Comparison of ENCODE assay signal across 8 cellular contexts in the genomic region with DNA sequence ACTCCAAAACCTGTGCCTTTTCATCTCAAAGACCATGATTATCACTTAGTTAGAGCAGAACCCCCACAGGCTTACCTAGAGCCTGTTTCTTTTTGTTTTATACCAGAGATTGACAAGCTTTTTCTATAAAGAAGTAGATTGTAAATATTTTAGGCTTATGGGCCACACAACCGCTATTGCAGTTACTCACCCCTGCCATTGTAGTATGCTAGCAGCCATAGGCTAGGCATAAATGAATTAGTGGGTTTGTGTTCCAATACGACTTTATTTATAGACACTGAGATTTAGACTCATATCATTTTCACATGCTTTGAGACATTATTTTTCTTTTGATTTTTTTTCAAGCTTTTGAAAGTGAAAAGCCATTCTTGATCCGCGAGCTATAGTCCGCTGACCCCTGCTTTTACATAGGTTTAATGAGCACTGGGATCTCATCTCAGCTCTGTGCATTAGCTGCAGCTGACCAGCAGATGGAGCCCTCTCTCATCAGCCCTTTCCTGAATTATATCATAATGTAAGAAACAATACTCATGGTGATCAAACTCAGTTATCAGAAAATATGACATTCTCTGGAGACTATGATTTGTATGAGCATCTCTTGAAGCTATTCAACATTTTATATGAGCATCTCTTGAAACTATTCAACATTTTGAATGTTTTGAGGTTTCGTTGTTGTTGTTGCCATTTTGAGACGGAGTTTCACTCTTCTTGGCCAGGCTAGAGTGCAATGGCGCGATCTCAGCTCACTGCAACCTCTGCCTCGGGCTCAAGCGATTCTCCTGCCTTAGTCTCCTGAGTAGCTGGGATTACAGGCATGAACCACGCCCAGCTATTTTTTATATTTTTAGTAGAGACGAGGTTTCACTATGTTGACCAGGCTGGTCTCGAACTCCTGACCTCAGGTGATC.
A peak's percentile ranks its signal among the peaks of the same experiment; 100 is the strongest.
DNase-seq lines count a peak whose midpoint lies in the region; ATAC-seq and TF ChIP-seq lines count a peak whose summit lies in the region.

No MANE protein-coding gene starts in this region.

- no peaks in the 10 kb centered on the region for H3K9me3 Mint-ChIP-seq in activated CD8-positive, alpha-beta memory T cell treated with anti-CD3 and anti-CD28 coated beads, Interleukin-2, amount 10 ng/mL, durations not matched to agents 7 days and 5 days (ENCODE audit: low read depth)
- H3K9me3 Mint-ChIP-seq in osteocyte (ENCODE audit: unreplicated experiment), result no peaks in the 10 kb centered on the region

- H3K27ac Mint-ChIP-seq in activated CD8-positive, alpha-beta memory T cell treated with anti-CD3 and anti-CD28 coated beads, Interleukin-2, amount 10 ng/mL, durations not matched to agents 7 days and 5 days, result no peak overlapping the region
- no peak overlapping the region for H3K27ac Mint-ChIP-seq in osteocyte (ENCODE audit: unreplicated experiment)

- DNase-seq in activated CD4-positive, CD25-positive, alpha-beta regulatory T cell treated with anti-CD3 and anti-CD28 coated beads, Interleukin-2, amount 50 U/mL, for 72 hours, result peak; percentile 36
- DNase-seq in NCI-H446 treated with DMSO at 0.1 percent for 48 hours (lab: John Stamatoyannopoulos, UW) (peak; percentile 12), fibroblast of mammary gland (ENCODE audit: low read depth) (peak; percentile 49), osteocyte (ENCODE audit: extremely low spot score, unreplicated experiment) (no peak), 8988T (no peak)
- peak; percentile 55 for DNase-seq in activated CD8-positive, alpha-beta memory T cell treated with anti-CD3 and anti-CD28 coated beads, Interleukin-2, amount 10 ng/mL, durations not matched to agents 7 days and 5 days

- H3K36me3 Mint-ChIP-seq in activated CD8-positive, alpha-beta memory T cell treated with anti-CD3 and anti-CD28 coated beads, Interleukin-2, amount 10 ng/mL, durations not matched to agents 7 days and 5 days, result no peaks in the 10 kb centered on the region
- no peaks in the 10 kb centered on the region for H3K36me3 Mint-ChIP-seq in osteocyte (ENCODE audit: unreplicated experiment)

- no peaks in the 10 kb centered on the region for H3K27me3 Mint-ChIP-seq in activated CD8-positive, alpha-beta memory T cell treated with anti-CD3 and anti-CD28 coated beads, Interleukin-2, amount 10 ng/mL, durations not matched to agents 7 days and 5 days
- H3K27me3 Mint-ChIP-seq in osteocyte (ENCODE audit: unreplicated experiment), result no peaks in the 10 kb centered on the region

- ATAC-seq in activated CD4-positive, CD25-positive, alpha-beta regulatory T cell treated with anti-CD3 and anti-CD28 coated beads, Interleukin-2, amount 50 U/mL, for 24 hours, result no peak
- peak; percentile 64 for ATAC-seq in HG02678 (IDR thresholded peaks at IDR 0.05; ENCODE audit: unreplicated experiment)
- ATAC-seq in activated CD8-positive, alpha-beta memory T cell treated with anti-CD3 and anti-CD28 coated beads, Interleukin-2, amount 10 ng/mL, durations not matched to agents 7 days and 5 days, result peak; percentile 65

- CTCF ChIA-PET in activated CD8-positive, alpha-beta memory T cell treated with anti-CD3 and anti-CD28 coated beads, Interleukin-2, amount 10 ng/mL, durations not matched to agents 7 days and 5 days (lab: Charles Lee), result interaction anchor here (0.7 to 4.6 kb wide), 17 partner anchors 8 to 824 kb away, joined by 3 to 31 read pairs (median 4); no protein-coding TSS in a partner anchor

- H3K4me1 Mint-ChIP-seq in activated CD8-positive, alpha-beta memory T cell treated with anti-CD3 and anti-CD28 coated beads, Interleukin-2, amount 10 ng/mL, durations not matched to agents 7 days and 5 days, result no peaks in the 10 kb centered on the region
- no peaks in the 10 kb centered on the region for H3K4me1 Mint-ChIP-seq in osteocyte (ENCODE audit: unreplicated experiment)

- TF ChIP-seq CTCF in fibroblast of mammary gland (conservative IDR thresholded peaks at IDR 0.05; ENCODE audit: control insufficient read depth, insufficient read depth, low read depth, low read length) (peak; percentile 98), osteocyte (IDR thresholded peaks at IDR 0.05) (peak; percentile 96)

- no peak overlapping the region for H3K4me3 ChIP-seq in fibroblast of mammary gland (ENCODE audit: control insufficient read depth, low read depth, low read length)

- no peak overlapping the region for H3K4me3 Mint-ChIP-seq in activated CD8-positive, alpha-beta memory T cell treated with anti-CD3 and anti-CD28 coated beads, Interleukin-2, amount 10 ng/mL, durations not matched to agents 7 days and 5 days
- H3K4me3 Mint-ChIP-seq in osteocyte (ENCODE audit: unreplicated experiment), result no peak overlapping the region

Comparison
In these comparisons a context has a peak if more than half of its experiments do, and no peak if none do; other contexts are left out.
1. DNase-seq: peak in activated CD4-positive, CD25-positive, alpha-beta regulatory T cell treated with anti-CD3 and anti-CD28 coated beads, Interleukin-2, amount 50 U/mL, for 72 hours (single experiment), NCI-H446 treated with DMSO at 0.1 percent for 48 hours (single experiment), activated CD8-positive, alpha-beta memory T cell treated with anti-CD3 and anti-CD28 coated beads, Interleukin-2, amount 10 ng/mL, durations not matched to agents 7 days and 5 days (single experiment) and fibroblast of mammary gland (single experiment); none in osteocyte (single experiment) and 8988T (single experiment).
2. ATAC-seq: peak in HG02678 (single experiment) and activated CD8-positive, alpha-beta memory T cell treated with anti-CD3 and anti-CD28 coated beads, Interleukin-2, amount 10 ng/mL, durations not matched to agents 7 days and 5 days (single experiment); none in activated CD4-positive, CD25-positive, alpha-beta regulatory T cell treated with anti-CD3 and anti-CD28 coated beads, Interleukin-2, amount 50 U/mL, for 24 hours (0 of 2).